16 cellular contexts compared by ENCODE assay signal in the genomic region with DNA sequence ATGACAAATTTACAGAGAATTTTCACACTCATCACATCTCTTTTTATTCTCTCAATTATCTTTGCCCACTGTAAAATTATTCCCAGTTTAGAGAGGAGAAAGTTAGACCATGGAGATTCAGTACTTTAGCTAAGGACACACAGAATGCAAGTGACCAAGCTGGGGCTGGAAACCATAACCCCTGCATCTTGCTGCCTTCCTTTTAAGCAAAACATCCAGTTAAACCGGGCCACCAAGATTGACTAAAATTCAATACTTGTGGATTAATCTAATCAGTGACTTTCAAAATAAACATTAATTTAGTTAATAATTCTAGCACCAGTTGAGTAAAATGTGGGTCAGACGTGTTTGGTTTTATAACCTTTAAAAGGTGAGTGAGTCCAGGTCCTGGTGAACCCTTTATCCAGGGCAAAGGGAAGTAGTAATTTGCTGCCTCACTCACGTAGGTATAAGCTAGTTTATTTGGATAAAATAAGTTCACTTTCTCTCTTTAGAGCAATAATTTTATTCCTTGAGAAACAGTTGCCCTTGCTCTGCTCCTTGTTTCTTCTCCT. TPM values are rescaled to one million over a fixed set of nuclear protein-coding genes. Genes with fewer than 3 reads are reported as not detected.
DNase-seq lines count a peak whose midpoint lies in the region; ATAC-seq and TF ChIP-seq lines count a peak whose summit lies in the region.
"Had no signal": no experiment of that assay in that cellular context is flagged by ENCODE, and none has a peak within 500 bp of the region (broad histone marks: within the 10 kb centered on the region; RNA-seq: fewer than 3 reads in every experiment).

No MANE protein-coding gene starts in this region.

- H3K9me3 Mint-ChIP-seq in Calu3 (ENCODE audit: low read depth, unreplicated experiment), result no peaks in the 10 kb centered on the region

- H3K36me3 Mint-ChIP-seq in Calu3 (ENCODE audit: insufficient read depth, unreplicated experiment), result no peaks in the 10 kb centered on the region
- H3K36me3 Mint-ChIP-seq: CD4-positive, CD25-positive, alpha-beta regulatory T cell; CD8-positive, alpha-beta memory T cell had no signal

- peaks cover 55% of the 10 kb centered on the region for H3K4me1 ChIP-seq in body of pancreas
- peaks cover 0 to 4% (median 0%) of the 10 kb centered on the region in 4 donors for H3K4me1 ChIP-seq in stomach
- H3K4me1 ChIP-seq: BLaER1 had no signal

- no TSS peak for BruUV-seq in Calu3 (replicated peaks; lab: Mats Ljungman, UMichigan)

- H3K36me3 ChIP-seq in body of pancreas (replicated peaks in 1 of 2; ENCODE audit: insufficient read depth in 1 of 2, low read depth in 2 of 2), result no peaks in the 10 kb centered on the region
- no peaks in the 10 kb centered on the region for H3K36me3 ChIP-seq in stomach
- H3K36me3 ChIP-seq: BLaER1 had no signal

- no peaks in the 10 kb centered on the region for H3K27me3 Mint-ChIP-seq in Calu3 (ENCODE audit: unreplicated experiment)
- H3K27me3 Mint-ChIP-seq: CD4-positive, CD25-positive, alpha-beta regulatory T cell; CD8-positive, alpha-beta memory T cell had no signal

- H3K9me3 ChIP-seq in body of pancreas, result no peaks in the 10 kb centered on the region
- H3K9me3 ChIP-seq in stomach, result no peaks in the 10 kb centered on the region
- H3K9me3 ChIP-seq: BLaER1 had no signal

- ATAC-seq in body of pancreas (peak; percentile 72), GM21619 (IDR thresholded peaks at IDR 0.05; ENCODE audit: unreplicated experiment) (no peak)

- peak overlapping the region; percentile 20 for H3K27ac Mint-ChIP-seq in Calu3 (ENCODE audit: unreplicated experiment)
- H3K27ac Mint-ChIP-seq: B cell; CD4-positive, CD25-positive, alpha-beta regulatory T cell; CD8-positive, alpha-beta memory T cell had no signal

- H3K4me3 ChIP-seq in body of pancreas, result no peak overlapping the region
- no peak overlapping the region for H3K4me3 ChIP-seq in stomach
- H3K4me3 ChIP-seq: BLaER1, GM23248 had no signal

- 7 to 13% methylated on average over 3 of the region's 3 CpGs for WGBS in body of pancreas, 2 donors
- WGBS in stomach, 5 donors, result 19 to 35% (median 33%) methylated on average over 3 of the region's 3 CpGs

- intact Hi-C loops in Calu3 (cut with micrococcal nuclease; ENCODE audit: unreplicated experiment) (no loop called here), body of pancreas (cut with DNase I) (no loop called here), stomach (cut with DNase I; ENCODE audit: low total_unique reads) (no loop called here)

- no peak for TF ChIP-seq EP300 in stomach (IDR thresholded peaks at IDR 0.05)

- in situ Hi-C loops in KBM-7 (cut with MboI; ENCODE audit: low pct_unique_long_range_greater_than_20kb, low sequenced_read_pairs), result no loop called here

- H3K4me3 Mint-ChIP-seq in Calu3 (ENCODE audit: low read depth, unreplicated experiment), result no peak overlapping the region
- H3K4me3 Mint-ChIP-seq: B cell; CD4-positive, CD25-positive, alpha-beta regulatory T cell; CD8-positive, alpha-beta memory T cell had no signal

- DNase-seq in Calu3 (peak; percentile 3), body of pancreas (peak; percentile 13 to 23 (median 15)), mucosa of gallbladder (ENCODE audit: low spot score) (peak; percentile 42), stomach (no peak), KBM-7 (no peak)
- no peak for DNase-seq in activated effector memory CD4-positive, alpha-beta T cell treated with Interleukin-2 at 50 U/mL for 16 hours
- DNase-seq: CD4-positive, CD25-positive, alpha-beta regulatory T cell; CD8-positive, alpha-beta memory T cell; DND-41; GM23248; H7; HCEC 1CT had no signal

- H3K4me1 Mint-ChIP-seq in Calu3 (ENCODE audit: low read depth, unreplicated experiment), result peaks cover 19% of the 10 kb centered on the region
- H3K4me1 Mint-ChIP-seq: B cell; CD4-positive, CD25-positive, alpha-beta regulatory T cell; CD8-positive, alpha-beta memory T cell had no signal

- H3K27me3 ChIP-seq in body of pancreas (no peaks in the 10 kb centered on the region), stomach (no peaks in the 10 kb centered on the region)
- H3K27me3 ChIP-seq: BLaER1 had no signal

- CTCF ChIA-PET in Calu3 (lab: Charles Lee), result no interaction called here

- no peak for TF ChIP-seq POLR2A in body of pancreas (IDR thresholded peaks at IDR 0.05)
- no peak for TF ChIP-seq POLR2A in stomach (IDR thresholded peaks at IDR 0.05)

- H3K27ac ChIP-seq in body of pancreas (peak overlapping the region in 3 of 4 donors; percentile 33 to 59 (median 39)), stomach (peak overlapping the region in 3 of 5 donors; percentile 1 to 51 (median 44))
- H3K27ac ChIP-seq: BLaER1, C4-2B, GM23248 had no signal

- no peak for TF ChIP-seq CTCF in Calu3 (IDR thresholded peaks at IDR 0.05; ENCODE audit: unreplicated experiment)
- TF ChIP-seq CTCF in body of pancreas (IDR thresholded peaks at IDR 0.05), result no peak
- no peak for TF ChIP-seq CTCF in stomach (IDR thresholded peaks at IDR 0.05)

RNA-seq across cellular contexts. Expression of a gene that starts 1.9 kb away (rescaled TPM):
- total RNA-seq in Calu3 (2022) (not detected in 2 replicates), body of pancreas (10 to 100 TPM in 1 of 2 donors, 1 to 10 TPM in 1; 3.4 to 12.9 TPM), mucosa of gallbladder (40.3 TPM), stomach (1 to 10 TPM in 3 of 5 donors, not detected in 2; 1.1 to 5.8 (median 3.5) TPM)
- 1 to 10 TPM; 1.4 to 5.7 (median 1.8) TPM for polyA plus RNA-seq in stomach
- total RNA-seq: CD4-positive, CD25-positive, alpha-beta regulatory T cell; GM23248 had no signal
- polyA plus RNA-seq: CD4-positive, CD25-positive, alpha-beta regulatory T cell; GM23248 had no signal

Comparison
In these comparisons a context has a peak if more than half of its experiments do, and no peak if none do; other contexts are left out.
1. DNase-seq: peak in Calu3 (single experiment), body of pancreas (4 of 4) and mucosa of gallbladder (single experiment); none in stomach (single experiment), KBM-7 (single experiment) and activated effector memory CD4-positive, alpha-beta T cell treated with Interleukin-2 at 50 U/mL for 16 hours (single experiment).